Comparison of ENCODE assay signal across 8 cellular contexts in genomic region chr17:59838196-59838911, GRCh38. TPM values are rescaled to one million over a fixed set of nuclear protein-coding genes. Genes with fewer than 3 reads are reported as not detected.
A peak's percentile ranks its signal among the peaks of the same experiment; 100 is the strongest.
DNase-seq lines count a peak whose midpoint lies in the region; FAIRE-seq and TF ChIP-seq lines count a peak whose summit lies in the region.

No MANE protein-coding gene starts in this region.

- H3K4me2 ChIP-seq in astrocyte (ENCODE audit: low read length), result peak overlapping the region; percentile 85

- H3K36me3 ChIP-seq in astrocyte (ENCODE audit: insufficient read depth, low read length), result peaks cover 36% of the 10 kb centered on the region

- peak overlapping the region; percentile 95 for H3K4me3 ChIP-seq in astrocyte (ENCODE audit: insufficient read depth, low read depth, low read length)

- no peak overlapping the region for H2AFZ ChIP-seq in astrocyte (ENCODE audit: low read depth, low read length)

- H3K27ac ChIP-seq in astrocyte (ENCODE audit: low read depth, low read length) (peak overlapping the region; percentile 100), substantia nigra (ENCODE audit: low read depth, low read length, poor library complexity, severe bottlenecking) (peak overlapping the region; percentile 72)

- intact Hi-C loops in Calu3 (cut with micrococcal nuclease; ENCODE audit: unreplicated experiment), result no loop called here

- DNase-seq in Calu3, result no peak
- peak; percentile 47 to 53 for DNase-seq in NCI-H526 (lab: John Stamatoyannopoulos, UW)
- DNase-seq in astrocyte (ENCODE audit: low read depth), result no peak
- peak; percentile 85 for DNase-seq in kidney glomerular epithelial cell (lab: John Stamatoyannopoulos, UW)
- no peak for DNase-seq in substantia nigra (lab: John Stamatoyannopoulos, UW)
- DNase-seq in NCI-H2171 (lab: John Stamatoyannopoulos, UW), result no peak
- no peak for DNase-seq in cerebellum (ENCODE audit: low spot score)
- DNase-seq in NCI-H1436 treated with DMSO at 0.1 percent for 48 hours (lab: John Stamatoyannopoulos, UW), result no peak

- no peaks in the 10 kb centered on the region for H3K27me3 ChIP-seq in astrocyte (ENCODE audit: insufficient read depth, low read length)

- TF ChIP-seq CTCF in Calu3 (IDR thresholded peaks at IDR 0.05; ENCODE audit: unreplicated experiment), result no peak
- no peak for TF ChIP-seq CTCF in astrocyte (IDR thresholded peaks at IDR 0.05; ENCODE audit: insufficient read depth, low read depth, low read length)

- H3K4me1 Mint-ChIP-seq in Calu3 (ENCODE audit: low read depth, unreplicated experiment) (peaks cover 8% of the 10 kb centered on the region), astrocyte (ENCODE audit: low read depth, unreplicated experiment) (peaks cover 16% of the 10 kb centered on the region)

- no peaks in the 10 kb centered on the region for H3K27me3 Mint-ChIP-seq in Calu3 (ENCODE audit: unreplicated experiment)
- H3K27me3 Mint-ChIP-seq in astrocyte (ENCODE audit: low read depth, unreplicated experiment), result no peaks in the 10 kb centered on the region

- H3K36me3 Mint-ChIP-seq in Calu3 (ENCODE audit: insufficient read depth, unreplicated experiment) (peaks cover 72% of the 10 kb centered on the region), astrocyte (ENCODE audit: low read depth, unreplicated experiment) (peaks cover 43% of the 10 kb centered on the region)

- H3K9ac ChIP-seq in astrocyte (ENCODE audit: low read length), result peak overlapping the region; percentile 100

- FAIRE-seq in astrocyte (lab: Jason Lieb, UNC), result no peak

- peaks cover 19% of the 10 kb centered on the region for H4K20me1 ChIP-seq in astrocyte (ENCODE audit: insufficient read depth, low read length)

- H3K4me3 Mint-ChIP-seq in Calu3 (ENCODE audit: low read depth, unreplicated experiment) (peak overlapping the region; percentile 69), astrocyte (ENCODE audit: unreplicated experiment) (peak overlapping the region; percentile 98)

- BruUV-seq in Calu3 (replicated peaks; lab: Mats Ljungman, UMichigan), result no TSS peak

- H3K9me3 Mint-ChIP-seq in Calu3 (ENCODE audit: low read depth, unreplicated experiment), result no peaks in the 10 kb centered on the region
- no peaks in the 10 kb centered on the region for H3K9me3 Mint-ChIP-seq in astrocyte (ENCODE audit: unreplicated experiment)

- peaks cover 13% of the 10 kb centered on the region for H3K4me1 ChIP-seq in astrocyte (ENCODE audit: insufficient read depth, low read length)

- no peaks in the 10 kb centered on the region for H3K9me3 ChIP-seq in astrocyte (ENCODE audit: insufficient read depth, low read depth, low read length)

- H3K79me2 ChIP-seq in astrocyte (ENCODE audit: insufficient read depth, low read length), result peaks cover 55% of the 10 kb centered on the region

- H3K27ac Mint-ChIP-seq in Calu3 (ENCODE audit: unreplicated experiment), result peak overlapping the region; percentile 100
- peak overlapping the region; percentile 100 for H3K27ac Mint-ChIP-seq in astrocyte (ENCODE audit: unreplicated experiment)

- CTCF ChIA-PET in Calu3 (lab: Charles Lee), result interaction anchor here (1.4 to 2.1 kb wide), 6 partner anchors 10 to 85 kb away, joined by 4 to 14 read pairs (median 6); no protein-coding TSS in a partner anchor

RNA-seq across cellular contexts. Expression of gene TUBD1, which starts 54.4 kb away (rescaled TPM):
- total RNA-seq in Calu3 (2022) (5.0 and 12.6 TPM in 2 replicates), astrocyte (9.0 and 9.2 TPM in 2 replicates), cerebellum (12.6 TPM)

RNA-seq across cellular contexts. Expression of gene RPS6KB1, which starts 54.6 kb away (rescaled TPM):
- total RNA-seq in Calu3 (2022), result 29.9 and 34.5 TPM in 2 replicates
- 33.4 and 41.7 TPM in 2 replicates for total RNA-seq in astrocyte
- total RNA-seq in cerebellum, result 46.0 TPM

Comparison
In these comparisons a context has a peak if more than half of its experiments do, and no peak if none do; other contexts are left out.
1. DNase-seq: peak in NCI-H526 (2 of 2) and kidney glomerular epithelial cell (single experiment); none in Calu3 (single experiment), astrocyte (single experiment), substantia nigra (0 of 49), NCI-H2171 (single experiment), cerebellum (single experiment) and NCI-H1436 treated with DMSO at 0.1 percent for 48 hours (single experiment).